Comparison of ENCODE assay signal across 17 cellular contexts in the genomic region with DNA sequence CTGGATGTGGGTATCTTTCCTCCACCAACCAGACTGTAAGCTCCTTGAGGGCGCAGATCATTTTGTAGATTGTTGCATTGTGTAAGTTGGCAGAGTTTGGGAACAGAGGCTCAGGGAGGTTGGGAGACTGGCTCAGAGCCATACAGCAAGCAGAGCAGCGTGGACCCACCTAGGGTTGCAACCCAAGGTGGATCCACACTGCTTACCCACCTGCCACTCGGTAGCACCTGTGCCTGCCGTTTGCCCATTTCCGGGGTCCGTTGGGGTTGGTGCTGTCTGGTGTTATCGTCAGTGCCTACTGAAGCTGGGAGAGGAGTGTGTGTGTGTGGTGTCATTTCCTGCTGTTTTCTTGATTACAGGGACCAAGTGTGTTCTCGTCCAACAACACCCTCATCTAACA. TPM values are rescaled to one million over a fixed set of nuclear protein-coding genes. Genes with fewer than 3 reads are reported as not detected.
DNase-seq lines count a peak whose midpoint lies in the region; ATAC-seq, FAIRE-seq and TF ChIP-seq lines count a peak whose summit lies in the region.
"Had no signal": no experiment of that assay in that cellular context is flagged by ENCODE, and none has a peak within 500 bp of the region (broad histone marks: within the 10 kb centered on the region; RNA-seq: fewer than 3 reads in every experiment).

No MANE protein-coding gene starts in this region.

- H3K27me3 Mint-ChIP-seq in CD4-positive, CD25-positive, alpha-beta regulatory T cell, result peaks cover 5% of the 10 kb centered on the region
- H3K27me3 Mint-ChIP-seq in HFFc6 (ENCODE audit: insufficient read depth), result peaks cover 4% of the 10 kb centered on the region; the same call in 1 of the 2 replicates

- no peaks in the 10 kb centered on the region for H3K9me3 ChIP-seq in CD4-positive, CD25-positive, alpha-beta regulatory T cell (ENCODE audit: control insufficient read depth in 2 of 2, low read length in 2 of 2)
- no peaks in the 10 kb centered on the region for H3K9me3 ChIP-seq in K562 (replicated peaks; ENCODE audit: control insufficient read depth, insufficient read depth, low read depth, low read length)
- no peaks in the 10 kb centered on the region for H3K9me3 ChIP-seq in osteoblast (ENCODE audit: low read depth, low read length)
- H3K9me3 ChIP-seq: heart left ventricle, right atrium auricular region had no signal

- no peak for FAIRE-seq in K562 (lab: Jason Lieb, UNC)

- intact Hi-C loops in K562 (cut with micrococcal nuclease), result no loop called here

- CTCF ChIA-PET in K562 (lab: Yijun Ruan, JAX; ENCODE audit: low intra/inter-chr PET ratio), result no interaction called here

- H3K36me3 Mint-ChIP-seq in CD4-positive, CD25-positive, alpha-beta regulatory T cell, result no peaks in the 10 kb centered on the region
- H3K36me3 Mint-ChIP-seq in HFFc6 (ENCODE audit: low read depth), result peaks cover 49% of the 10 kb centered on the region
- H3K36me3 Mint-ChIP-seq: immature natural killer cell had no signal

- H3K4me1 ChIP-seq in CD4-positive, CD25-positive, alpha-beta regulatory T cell (ENCODE audit: control insufficient read depth, insufficient read depth, low read length, poor library complexity, severe bottlenecking), result no peaks in the 10 kb centered on the region
- H3K4me1 ChIP-seq in K562 (replicated peaks in 1 of 2; ENCODE audit: control insufficient read depth in 2 of 2, insufficient read depth in 2 of 2, low read length in 2 of 2), result peaks cover 36 to 51% of the 10 kb centered on the region in 2 experiments; a peak in 4 of 5 replicates
- H3K4me1 ChIP-seq in osteoblast (ENCODE audit: insufficient read depth, low read length), result peaks cover 57% of the 10 kb centered on the region

- H2AFZ ChIP-seq in K562 (ENCODE audit: low read depth, low read length) (no peak overlapping the region), osteoblast (ENCODE audit: low read length) (no peak overlapping the region)

- 0 out of 2 replicates have a peak overlapping the region, but pooled peaks have one; percentile 12 for H3K4me2 ChIP-seq in K562 (ENCODE audit: insufficient read depth, low read length)
- no peak overlapping the region for H3K4me2 ChIP-seq in osteoblast (ENCODE audit: insufficient read depth, low read length)

- BruUV-seq in K562 (replicated peaks; lab: Mats Ljungman, UMichigan), result no TSS peak

- in situ Hi-C loops in K562 (cut with MboI), result no loop called here

- no peak for TF ChIP-seq POLR2A in K562 (conservative IDR thresholded peaks at IDR 0.05)

- H3K27me3 ChIP-seq in CD4-positive, CD25-positive, alpha-beta regulatory T cell (ENCODE audit: control insufficient read depth, insufficient read depth, low read length), result no peaks in the 10 kb centered on the region
- no peaks in the 10 kb centered on the region for H3K27me3 ChIP-seq in K562 (ENCODE audit: control insufficient read depth in 2 of 2, insufficient read depth in 2 of 2, low read length in 2 of 2)
- no peaks in the 10 kb centered on the region for H3K27me3 ChIP-seq in osteoblast (ENCODE audit: insufficient read depth, low read length)
- H3K27me3 ChIP-seq: heart left ventricle, right atrium auricular region had no signal

- H3K9ac ChIP-seq in K562 (ENCODE audit: insufficient read depth in 1 of 2, low read depth in 2 of 2, low read length in 2 of 2), result peak overlapping the region in 1 of 2 experiments; percentile 68; a peak in 2 of 4 replicates

- TF ChIP-seq EP300 in K562 (IDR thresholded peaks at IDR 0.05; ENCODE audit: low read length), result no peak

- H3K4me3 Mint-ChIP-seq in CD4-positive, CD25-positive, alpha-beta regulatory T cell, result no peak overlapping the region
- no peak overlapping the region for H3K4me3 Mint-ChIP-seq in HFFc6
- H3K4me3 Mint-ChIP-seq: immature natural killer cell had no signal

- no peak overlapping the region for H3K4me3 ChIP-seq in CD4-positive, CD25-positive, alpha-beta regulatory T cell (ENCODE audit: low read depth, low read length)
- H3K4me3 ChIP-seq in K562 (no peak overlapping the region), osteoblast (ENCODE audit: insufficient read depth, low read length) (no peak overlapping the region)
- H3K4me3 ChIP-seq: heart left ventricle, right atrium auricular region had no signal

- no peak for TF ChIP-seq RAD21 in K562 (CRISPR knock-in tag; conservative IDR thresholded peaks at IDR 0.05 in 1 of 2, IDR thresholded peaks at IDR 0.05 in 1 of 2)

- no peak for ATAC-seq in CD4-positive, CD25-positive, alpha-beta regulatory T cell (ENCODE audit: low read depth in 2 of 2)
- ATAC-seq in K562 (no peak), GM18498 (IDR thresholded peaks at IDR 0.05; ENCODE audit: unreplicated experiment) (no peak), GM21528 (IDR thresholded peaks at IDR 0.05; ENCODE audit: low FRiP score, unreplicated experiment) (no peak)

- H3K79me2 ChIP-seq in K562 (ENCODE audit: control insufficient read depth, insufficient read depth, low read length), result peaks cover 52% of the 10 kb centered on the region
- H3K79me2 ChIP-seq in osteoblast (ENCODE audit: insufficient read depth, low read length), result peaks cover 96% of the 10 kb centered on the region

- TF ChIP-seq CTCF in HFFc6 (IDR thresholded peaks at IDR 0.05), result no peak
- no peak for TF ChIP-seq CTCF in K562 (IDR thresholded peaks at IDR 0.05 in 2 of 3, conservative IDR thresholded peaks at IDR 0.05 in 1 of 3; ENCODE audit: insufficient read depth in 2 of 3, low read depth in 1 of 3, low read length in 3 of 3)
- no peak for TF ChIP-seq CTCF in osteoblast (IDR thresholded peaks at IDR 0.05; ENCODE audit: extremely low read depth, low read depth, low read length)

- peak in 1 of 3 donors; percentile 54 for DNase-seq in CD4-positive, CD25-positive, alpha-beta regulatory T cell
- no peak for DNase-seq in HFFc6
- DNase-seq in K562 (ENCODE audit: extremely low read depth in 1 of 4, low spot score in 3 of 4), result no peak
- no peak for DNase-seq in osteoblast (ENCODE audit: insufficient read length, low spot score, missing footprints)
- DNase-seq in NK-92 treated with Interleukin-12 subunit alpha and Interleukin-12 subunit beta, amount 100 ng/mL, for 24 hours (lab: John Stamatoyannopoulos, UW), result no peak
- DNase-seq: activated effector memory CD4-positive, alpha-beta T cell treated with Interleukin-2 at 50 U/mL for 16 hours; cerebellar nuclear complex; DMS79; heart left ventricle; immature natural killer cell; NCI-H1105; NCI-H2081; NCI-H446 treated with DMSO at 0.1 percent for 48 hours; nucleus accumbens had no signal

- H3K4me1 Mint-ChIP-seq in CD4-positive, CD25-positive, alpha-beta regulatory T cell, result peaks cover 0 to 25% (median 11%) of the 10 kb centered on the region in 4 donors
- H3K4me1 Mint-ChIP-seq in HFFc6 (ENCODE audit: low read depth), result peaks cover 74% of the 10 kb centered on the region
- H3K4me1 Mint-ChIP-seq: immature natural killer cell had no signal

- no peaks in the 10 kb centered on the region for H3K36me3 ChIP-seq in CD4-positive, CD25-positive, alpha-beta regulatory T cell (ENCODE audit: control insufficient read depth, insufficient read depth, low read length)
- H3K36me3 ChIP-seq in K562 (ENCODE audit: control insufficient read depth, insufficient read depth, low read length), result peaks cover 40% of the 10 kb centered on the region
- H3K36me3 ChIP-seq in osteoblast (ENCODE audit: insufficient read depth, low read length), result peaks cover 58% of the 10 kb centered on the region

- no peak overlapping the region for H3K27ac ChIP-seq in CD4-positive, CD25-positive, alpha-beta regulatory T cell (ENCODE audit: insufficient read depth, low read length, poor library complexity, severe bottlenecking)
- no peak overlapping the region; the same call in 1 of the 3 replicates for H3K27ac ChIP-seq in K562 (ENCODE audit: extremely low read depth, low read depth, low read length)
- peak overlapping the region; percentile 85 for H3K27ac ChIP-seq in osteoblast (ENCODE audit: low read depth, low read length)
- H3K27ac ChIP-seq: heart left ventricle had no signal

- POLR2A ChIA-PET in K562 (lab: Yijun Ruan, JAX), result interaction anchor here (0.6 to 1.8 kb wide), 3 partner anchors 18 to 161 kb away, joined by 3 to 6 read pairs (median 4); no protein-coding TSS in a partner anchor

- peaks cover 15% of the 10 kb centered on the region; the same call in 1 of the 2 replicates for H4K20me1 ChIP-seq in K562 (replicated peaks; ENCODE audit: control insufficient read depth, insufficient read depth, low read length)
- peaks cover 50% of the 10 kb centered on the region for H4K20me1 ChIP-seq in osteoblast (ENCODE audit: insufficient read depth, low read length)

- H3K9me1 ChIP-seq in K562 (ENCODE audit: control insufficient read depth, insufficient read depth, low read length), result peaks cover 4% of the 10 kb centered on the region

- peak overlapping the region in 2 of 3 donors; percentile 26 to 49 for H3K27ac Mint-ChIP-seq in CD4-positive, CD25-positive, alpha-beta regulatory T cell
- H3K27ac Mint-ChIP-seq in HFFc6, result peak overlapping the region; percentile 88
- H3K27ac Mint-ChIP-seq: immature natural killer cell had no signal

- 82% methylated on average over 8 of the region's 8 CpGs for WGBS in K562 (ENCODE audit: insufficient coverage, low coverage, missing lambda C conversion rate)

- no peaks in the 10 kb centered on the region for H3K9me3 Mint-ChIP-seq in CD4-positive, CD25-positive, alpha-beta regulatory T cell
- no peaks in the 10 kb centered on the region for H3K9me3 Mint-ChIP-seq in HFFc6
- H3K9me3 Mint-ChIP-seq: immature natural killer cell had no signal

TF ChIP-seq in K562, 482 proteins besides CTCF, POLR2A, EP300 and RAD21 (continues in another document):
- no peak for TF ChIP-seq ZNF232 (CRISPR knock-in tag; IDR thresholded peaks at IDR 0.05)

RNA-seq across cellular contexts. Expression of gene SMAD6, which starts 19.0 kb away (rescaled TPM):
- 0.27 TPM for total RNA-seq in CD4-positive, CD25-positive, alpha-beta regulatory T cell
- polyA plus RNA-seq in CD4-positive, CD25-positive, alpha-beta regulatory T cell, result not detected
- 10 to 100 TPM; 10.2 to 18.1 (median 16.4) TPM for total RNA-seq in HFFc6 (2021; fragmentation: NEBNext Ultra II Directional; extraction: Animal tissue kit (Norgen Biotek cat#: 25700))
- total RNA-seq in K562 (2011; cell fraction: chromatin; rRNA removed; ENCODE audit: low replicate concordance), result 54.6 and 73.2 TPM in 2 replicates
- total RNA-seq in K562 (2011; cell fraction: nucleolus; rRNA removed), result 34.3 and 36.4 TPM in 2 replicates
- 49.6 and 69.7 TPM in 2 replicates for total RNA-seq in K562 (2011; cell fraction: nucleoplasm; rRNA removed)
- total RNA-seq in K562 (2014; rRNA removed) (11.3 and 14.5 TPM in 2 replicates), K562 (2014; rRNA removed; fragmentation: Illumina TruSeq; extraction: Trizol) (1.7 and 2.5 TPM in 2 replicates), K562 (2015; rRNA removed; fragmentation: Illumina TruSeq; extraction: Trizol) (3.7 and 4.1 TPM in 2 replicates), K562 (2021) (14.2 and 15.5 TPM in 2 replicates), osteoblast (28.9 and 31.8 TPM in 2 replicates)
- polyA plus RNA-seq in K562 (2011; rRNA removed) (5.3 and 9.2 TPM in 2 replicates), K562 (2014; fragmentation: Illumina TruSeq; extraction: Trizol) (1.1 and 1.4 TPM in 2 replicates), K562 (2014; fragmentation: Nextera tagmentation; extraction: Ambion mirVana) (under 1 TPM; 0.10 to 0.13 TPM), K562 (2014; rRNA removed) (4.6 and 6.9 TPM in 2 replicates)
- 4.6 and 10.2 TPM in 2 replicates for polyA plus RNA-seq in K562 (2011; cell fraction: cytosol; rRNA removed)
- 10.8 and 14.0 TPM in 2 replicates for polyA plus RNA-seq in K562 (2011; cell fraction: nucleus; rRNA removed)
- 7.4 and 21.2 TPM in 2 replicates for polyA plus RNA-seq in K562 (2012)
- 7.7 and 9.1 TPM in 2 replicates for polyA minus RNA-seq in K562 (2011; rRNA and poly(A)+ RNA removed)
- polyA minus RNA-seq in K562 (2011; cell fraction: cytosol; rRNA and poly(A)+ RNA removed), result 12.8 and 25.8 TPM in 2 replicates
- 13.9 and 32.1 TPM in 2 replicates for polyA minus RNA-seq in K562 (2011; cell fraction: nucleus; rRNA and poly(A)+ RNA removed)
- polyA plus RNA-seq: immature natural killer cell had no signal
